In the genomic region with DNA sequence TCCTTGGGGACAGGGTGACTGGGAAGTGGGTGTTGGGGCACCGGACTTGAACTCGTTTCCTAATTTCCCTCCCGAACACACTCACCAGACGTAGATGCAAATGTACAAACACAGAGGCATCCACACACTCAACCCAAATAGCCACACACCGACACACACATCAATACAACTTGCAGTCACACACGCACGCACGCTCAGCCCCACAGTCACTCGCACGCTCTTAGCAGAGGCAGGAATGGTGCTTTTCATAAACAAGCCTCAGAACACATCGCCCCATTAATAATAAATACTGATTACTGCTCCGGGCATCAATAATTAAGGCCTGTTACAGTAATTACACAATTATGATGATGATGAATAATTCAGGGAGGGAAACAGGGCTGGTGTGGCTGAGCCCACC, we compare ENCODE assay signal across 28 cellular contexts. TPM values are rescaled to one million over a fixed set of nuclear protein-coding genes. Genes with fewer than 3 reads are reported as not detected.
DNase-seq lines count a peak whose midpoint lies in the region; ATAC-seq, FAIRE-seq and TF ChIP-seq lines count a peak whose summit lies in the region.
"Had no signal": no experiment of that assay in that cellular context is flagged by ENCODE, and none has a peak within 500 bp of the region (broad histone marks: within the 10 kb centered on the region; RNA-seq: fewer than 3 reads in every experiment).

No MANE protein-coding gene starts in this region.

- H3K36me3 ChIP-seq in K562 (ENCODE audit: control insufficient read depth, insufficient read depth, low read length), result no peaks in the 10 kb centered on the region
- H3K36me3 ChIP-seq in osteoblast (ENCODE audit: insufficient read depth, low read length), result no peaks in the 10 kb centered on the region

- H3K27me3 Mint-ChIP-seq in activated naive CD4-positive, alpha-beta T cell treated with anti-CD3 and anti-CD28 coated beads, Interleukin-2, amount 10 ng/mL, durations not matched to agents 7 days and 5 days, result peaks cover 96% of the 10 kb centered on the region
- peaks cover 62% of the 10 kb centered on the region for H3K27me3 Mint-ChIP-seq in activated naive CD4-positive, alpha-beta T cell treated with anti-CD3 and anti-CD28 coated beads for 36 hours (ENCODE audit: low read depth)
- H3K27me3 Mint-ChIP-seq in glutamatergic neuron (ENCODE audit: unreplicated experiment), result peaks cover 38% of the 10 kb centered on the region

- H3K4me1 Mint-ChIP-seq in activated naive CD4-positive, alpha-beta T cell treated with anti-CD3 and anti-CD28 coated beads, Interleukin-2, amount 10 ng/mL, durations not matched to agents 7 days and 5 days, result peaks cover 2% of the 10 kb centered on the region
- peaks cover 12% of the 10 kb centered on the region for H3K4me1 Mint-ChIP-seq in activated naive CD4-positive, alpha-beta T cell treated with anti-CD3 and anti-CD28 coated beads for 36 hours (ENCODE audit: low read depth)
- peaks cover 19% of the 10 kb centered on the region for H3K4me1 Mint-ChIP-seq in glutamatergic neuron (ENCODE audit: low read depth, unreplicated experiment)

- WGBS in K562 (ENCODE audit: insufficient coverage, low coverage, missing lambda C conversion rate), result 29% methylated on average over 10 of the region's 12 CpGs

- POLR2A ChIA-PET in K562 (lab: Yijun Ruan, JAX), result no interaction called here

- H3K9me3 ChIP-seq in K562 (replicated peaks; ENCODE audit: control insufficient read depth, insufficient read depth, low read depth, low read length) (no peaks in the 10 kb centered on the region), osteoblast (ENCODE audit: low read depth, low read length) (no peaks in the 10 kb centered on the region)
- H3K9me3 ChIP-seq: BLaER1, Caco-2, SJCRH30 had no signal

- no peak overlapping the region for H3K4me2 ChIP-seq in K562 (ENCODE audit: insufficient read depth, low read length)
- no peak overlapping the region for H3K4me2 ChIP-seq in osteoblast (ENCODE audit: insufficient read depth, low read length)
- H3K4me2 ChIP-seq: BLaER1 had no signal

- ATAC-seq in K562, result no peak

- TF ChIP-seq CTCF in K562 (IDR thresholded peaks at IDR 0.05 in 2 of 3, conservative IDR thresholded peaks at IDR 0.05 in 1 of 3; ENCODE audit: insufficient read depth in 2 of 3, low read depth in 1 of 3, low read length in 3 of 3) (no peak), glutamatergic neuron (IDR thresholded peaks at IDR 0.05; ENCODE audit: partially characterized antibody, unreplicated experiment) (no peak), osteoblast (IDR thresholded peaks at IDR 0.05; ENCODE audit: extremely low read depth, low read depth, low read length) (no peak)

- CTCF ChIA-PET in activated naive CD4-positive, alpha-beta T cell treated with anti-CD3 and anti-CD28 coated beads, Interleukin-2, amount 10 ng/mL, durations not matched to agents 7 days and 5 days (lab: Charles Lee), result no interaction called here
- CTCF ChIA-PET in activated naive CD4-positive, alpha-beta T cell treated with anti-CD3 and anti-CD28 coated beads for 36 hours (lab: Charles Lee), result no interaction called here
- CTCF ChIA-PET in K562 (lab: Yijun Ruan, JAX; ENCODE audit: low intra/inter-chr PET ratio), result no interaction called here

- H3K27me3 ChIP-seq in K562 (ENCODE audit: control insufficient read depth in 2 of 2, insufficient read depth in 2 of 2, low read length in 2 of 2) (peaks cover 14 to 39% of the 10 kb centered on the region in 2 experiments; a peak in 4 of 5 replicates), osteoblast (ENCODE audit: insufficient read depth, low read length) (peaks cover 91% of the 10 kb centered on the region)
- H3K27me3 ChIP-seq: SJCRH30 had no signal

- in situ Hi-C loops in K562 (cut with MboI), result no loop called here

- no peak for FAIRE-seq in K562 (lab: Jason Lieb, UNC)
- FAIRE-seq: GM12891, RCC 7860 had no signal

- H3K27ac ChIP-seq in K562 (ENCODE audit: extremely low read depth, low read depth, low read length) (no peak overlapping the region), osteoblast (ENCODE audit: low read depth, low read length) (no peak overlapping the region)
- H3K27ac ChIP-seq: 22Rv1, BLaER1, HL-60, SJCRH30 had no signal

- intact Hi-C loops in activated naive CD4-positive, alpha-beta T cell treated with anti-CD3 and anti-CD28 coated beads for 36 hours (cut with micrococcal nuclease), result no loop called here
- intact Hi-C loops in K562 (cut with micrococcal nuclease), result no loop called here

- H3K79me2 ChIP-seq in K562 (ENCODE audit: control insufficient read depth, insufficient read depth, low read length) (no peaks in the 10 kb centered on the region), osteoblast (ENCODE audit: insufficient read depth, low read length) (no peaks in the 10 kb centered on the region)

- no peak for DNase-seq in activated naive CD4-positive, alpha-beta T cell treated with anti-CD3 and anti-CD28 coated beads, Interleukin-2, amount 10 ng/mL, durations not matched to agents 7 days and 5 days
- no peak for DNase-seq in activated naive CD4-positive, alpha-beta T cell treated with anti-CD3 and anti-CD28 coated beads for 36 hours
- DNase-seq in K562 (ENCODE audit: extremely low read depth in 1 of 4, low spot score in 3 of 4) (no peak), glutamatergic neuron (no peak), osteoblast (ENCODE audit: insufficient read length, low spot score, missing footprints) (peak; percentile 80), Kasumi-1 (lab: John Stamatoyannopoulos, UW) (no peak), HUDEP-2 (lab: John Stamatoyannopoulos, UW; ENCODE audit: unreplicated experiment in 76 of 76) (no peak)
- no peak for DNase-seq in effector CD4-positive, alpha-beta T cell
- DNase-seq: ACHN; Caco-2; CD4-positive, alpha-beta T cell; DND-41; H9; Karpas-422; NCI-H1694 treated with DMSO at 0.1 percent for 48 hours; NCI-H2081 treated with DMSO at 0.1 percent for 48 hours; NCI-H2171 treated with DMSO at 0.1 percent for 48 hours; NCI-H446; NCI-H526; OCI-M1; SJCRH30 had no signal

- H2AFZ ChIP-seq in K562 (ENCODE audit: low read depth, low read length) (no peak overlapping the region), osteoblast (ENCODE audit: low read length) (no peak overlapping the region)

- H3K36me3 Mint-ChIP-seq in activated naive CD4-positive, alpha-beta T cell treated with anti-CD3 and anti-CD28 coated beads, Interleukin-2, amount 10 ng/mL, durations not matched to agents 7 days and 5 days, result no peaks in the 10 kb centered on the region
- peaks cover 2% of the 10 kb centered on the region for H3K36me3 Mint-ChIP-seq in activated naive CD4-positive, alpha-beta T cell treated with anti-CD3 and anti-CD28 coated beads for 36 hours (ENCODE audit: low read depth)
- H3K36me3 Mint-ChIP-seq in glutamatergic neuron (ENCODE audit: unreplicated experiment), result no peaks in the 10 kb centered on the region

- no peak overlapping the region for H3K9ac ChIP-seq in K562 (ENCODE audit: insufficient read depth in 1 of 2, low read depth in 2 of 2, low read length in 2 of 2)
- H3K9ac ChIP-seq: BLaER1 had no signal

- no peaks in the 10 kb centered on the region for H3K9me3 Mint-ChIP-seq in activated naive CD4-positive, alpha-beta T cell treated with anti-CD3 and anti-CD28 coated beads, Interleukin-2, amount 10 ng/mL, durations not matched to agents 7 days and 5 days
- H3K9me3 Mint-ChIP-seq in activated naive CD4-positive, alpha-beta T cell treated with anti-CD3 and anti-CD28 coated beads for 36 hours, result no peaks in the 10 kb centered on the region
- H3K9me3 Mint-ChIP-seq in glutamatergic neuron (ENCODE audit: unreplicated experiment), result peaks cover 15% of the 10 kb centered on the region
- H3K9me3 Mint-ChIP-seq: CD4-positive, alpha-beta T cell had no signal

- no peak overlapping the region for H3K27ac Mint-ChIP-seq in activated naive CD4-positive, alpha-beta T cell treated with anti-CD3 and anti-CD28 coated beads, Interleukin-2, amount 10 ng/mL, durations not matched to agents 7 days and 5 days
- H3K27ac Mint-ChIP-seq in activated naive CD4-positive, alpha-beta T cell treated with anti-CD3 and anti-CD28 coated beads for 36 hours, result no peak overlapping the region
- peak overlapping the region; percentile 34 for H3K27ac Mint-ChIP-seq in glutamatergic neuron (ENCODE audit: unreplicated experiment)
- H3K27ac Mint-ChIP-seq: CD4-positive, alpha-beta T cell; H9 had no signal

- TF ChIP-seq RAD21 in K562 (CRISPR knock-in tag; conservative IDR thresholded peaks at IDR 0.05 in 1 of 2, IDR thresholded peaks at IDR 0.05 in 1 of 2), result no peak

- BruUV-seq in K562 (replicated peaks; lab: Mats Ljungman, UMichigan), result no TSS peak

- H3K4me3 Mint-ChIP-seq in activated naive CD4-positive, alpha-beta T cell treated with anti-CD3 and anti-CD28 coated beads, Interleukin-2, amount 10 ng/mL, durations not matched to agents 7 days and 5 days, result peak overlapping the region; percentile 1
- H3K4me3 Mint-ChIP-seq in activated naive CD4-positive, alpha-beta T cell treated with anti-CD3 and anti-CD28 coated beads for 36 hours, result no peak overlapping the region
- peak overlapping the region; percentile 63 for H3K4me3 Mint-ChIP-seq in glutamatergic neuron (ENCODE audit: unreplicated experiment)
- H3K4me3 Mint-ChIP-seq: CD4-positive, alpha-beta T cell had no signal

- H3K4me3 ChIP-seq in K562, result no peak overlapping the region
- no peak overlapping the region for H3K4me3 ChIP-seq in osteoblast (ENCODE audit: insufficient read depth, low read length)
- H3K4me3 ChIP-seq: BLaER1, SJCRH30 had no signal

- H3K4me1 ChIP-seq in K562 (replicated peaks in 1 of 2; ENCODE audit: control insufficient read depth in 2 of 2, insufficient read depth in 2 of 2, low read length in 2 of 2) (peaks cover 0 to 5% of the 10 kb centered on the region in 2 experiments; a peak in 2 of 5 replicates), osteoblast (ENCODE audit: insufficient read depth, low read length) (no peaks in the 10 kb centered on the region)
- H3K4me1 ChIP-seq: BLaER1, Caco-2, SJCRH30 had no signal

- 0 out of 2 replicates have a peak, but pooled peaks cover 4% of the 10 kb centered on the region for H4K20me1 ChIP-seq in K562 (replicated peaks; ENCODE audit: control insufficient read depth, insufficient read depth, low read length)
- H4K20me1 ChIP-seq in osteoblast (ENCODE audit: insufficient read depth, low read length), result peaks cover 57% of the 10 kb centered on the region

- no peaks in the 10 kb centered on the region for H3K9me1 ChIP-seq in K562 (ENCODE audit: control insufficient read depth, insufficient read depth, low read length)

- no peak for TF ChIP-seq EP300 in K562 (IDR thresholded peaks at IDR 0.05; ENCODE audit: low read length)

- TF ChIP-seq POLR2A in K562 (conservative IDR thresholded peaks at IDR 0.05), result no peak

RNA-seq across cellular contexts. Expression of a gene that starts 5.7 kb away (rescaled TPM):
- not detected for total RNA-seq in activated naive CD4-positive, alpha-beta T cell treated with anti-CD3 and anti-CD28 coated beads for 36 hours
- not detected in 2 replicates for total RNA-seq in K562 (2011; cell fraction: chromatin; rRNA removed; ENCODE audit: low replicate concordance)
- not detected in 2 replicates for total RNA-seq in K562 (2011; cell fraction: nucleolus; rRNA removed)
- not detected in 2 replicates for total RNA-seq in K562 (2011; cell fraction: nucleoplasm; rRNA removed)
- total RNA-seq in K562 (2014; rRNA removed) (not detected in 2 replicates), K562 (2014; rRNA removed; fragmentation: Illumina TruSeq; extraction: Trizol) (not detected in 2 replicates), K562 (2015; rRNA removed; fragmentation: Illumina TruSeq; extraction: Trizol) (not detected in 2 replicates), K562 (2021) (not detected in 2 replicates), glutamatergic neuron (ENCODE audit: unreplicated experiment) (not detected), osteoblast (not detected in 2 replicates)
- polyA plus RNA-seq in K562 (2011; rRNA removed) (not detected in 2 replicates), K562 (2014; fragmentation: Illumina TruSeq; extraction: Trizol) (not detected in 2 replicates), K562 (2014; fragmentation: Nextera tagmentation; extraction: Ambion mirVana) (not detected), K562 (2014; rRNA removed) (not detected in 2 replicates)
- not detected in 2 replicates for polyA plus RNA-seq in K562 (2011; cell fraction: cytosol; rRNA removed)
- polyA plus RNA-seq in K562 (2011; cell fraction: nucleus; rRNA removed), result not detected in 2 replicates
- polyA plus RNA-seq in K562 (2012), result 0.07 TPM in 1 of 2 replicates, not detected in the other
- polyA minus RNA-seq in K562 (2011; rRNA and poly(A)+ RNA removed), result not detected in 2 replicates
- not detected in 2 replicates for polyA minus RNA-seq in K562 (2011; cell fraction: cytosol; rRNA and poly(A)+ RNA removed)
- not detected in 2 replicates for polyA minus RNA-seq in K562 (2011; cell fraction: nucleus; rRNA and poly(A)+ RNA removed)
- total RNA-seq: Caco-2; CD4-positive, alpha-beta T cell; H9; HT-29; MCF 10A; SJCRH30 had no signal
